13 cellular contexts compared by ENCODE assay signal in the genomic region with DNA sequence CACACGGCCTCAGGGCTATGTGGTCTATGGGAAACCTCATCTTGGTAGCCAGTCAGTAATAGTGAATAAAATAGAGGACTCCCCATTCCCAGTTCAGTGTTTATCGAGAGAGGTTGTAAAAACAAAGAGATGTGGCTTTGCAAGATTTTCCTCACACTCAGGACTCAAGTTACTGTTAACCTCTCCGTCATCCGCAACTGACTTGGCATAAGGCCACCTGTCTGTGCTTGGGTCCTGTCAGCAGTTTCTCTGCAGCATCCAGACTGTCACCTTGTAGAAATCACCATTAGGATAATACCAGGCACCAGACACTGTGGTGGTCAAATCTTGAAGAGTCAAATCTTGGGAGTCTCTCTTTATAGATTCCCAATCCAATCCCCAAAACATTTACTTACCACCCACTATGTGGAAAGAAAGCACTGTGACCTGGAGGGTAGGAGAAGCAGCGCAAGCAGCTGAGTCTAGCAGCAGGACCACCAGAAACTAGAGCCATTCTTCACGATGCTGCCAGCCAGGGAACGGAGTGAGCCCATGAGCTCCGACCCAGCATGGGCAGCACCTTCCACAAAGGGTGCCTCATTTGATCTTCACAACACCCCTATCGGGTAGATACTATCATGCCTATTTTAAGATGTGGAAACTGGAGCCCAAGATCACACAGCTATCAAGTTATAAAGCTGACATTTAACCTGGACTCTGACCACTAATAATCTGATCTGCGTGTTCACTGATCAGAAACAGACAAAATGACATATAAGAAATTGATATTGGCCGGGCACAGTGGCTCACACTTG. TPM values are rescaled to one million over a fixed set of nuclear protein-coding genes. Genes with fewer than 3 reads are reported as not detected.
DNase-seq lines count a peak whose midpoint lies in the region; ATAC-seq and TF ChIP-seq lines count a peak whose summit lies in the region.
"Had no signal": no experiment of that assay in that cellular context is flagged by ENCODE, and none has a peak within 500 bp of the region (broad histone marks: within the 10 kb centered on the region; RNA-seq: fewer than 3 reads in every experiment).

No MANE protein-coding gene starts in this region.

- H3K27me3 ChIP-seq in KMS-11 (ENCODE audit: insufficient read depth, low read depth) (no peaks in the 10 kb centered on the region), stomach (peaks cover 0 to 30% (median 8%) of the 10 kb centered on the region in 3 donors)

- TF ChIP-seq POLR2A in erythroblast (IDR thresholded peaks at IDR 0.05; ENCODE audit: low read length) (no peak), stomach (IDR thresholded peaks at IDR 0.05) (no peak)

- H3K36me3 ChIP-seq in KMS-11 (ENCODE audit: insufficient read depth) (no peaks in the 10 kb centered on the region), stomach (peaks cover 6 to 13% (median 10%) of the 10 kb centered on the region in 4 donors)

- peak overlapping the region; percentile 34 for H3K27ac Mint-ChIP-seq in chondrocyte (ENCODE audit: unreplicated experiment)
- H3K27ac Mint-ChIP-seq: memory B cell had no signal

- no peaks in the 10 kb centered on the region for H3K79me2 ChIP-seq in KMS-11 (ENCODE audit: insufficient read depth, low read depth)

- DNase-seq in EH (ENCODE audit: low read depth) (peak; percentile 35), GM20000 (ENCODE audit: low spot score) (peak; percentile 38), chondrocyte (ENCODE audit: low spot score) (no peak), erythroblast (lab: John Stamatoyannopoulos, UW) (no peak), stomach (no peak), foreskin melanocyte (no peak)

- peaks cover 74% of the 10 kb centered on the region for H3K4me1 ChIP-seq in KMS-11 (ENCODE audit: low read depth, poor library complexity, severe bottlenecking)
- peaks cover 0 to 13% (median 6%) of the 10 kb centered on the region in 4 donors for H3K4me1 ChIP-seq in stomach
- H3K4me1 ChIP-seq: adrenal gland had no signal

- peak overlapping the region; percentile 62 for H3K9ac ChIP-seq in KMS-11

- no peaks in the 10 kb centered on the region for H4K20me1 ChIP-seq in KMS-11 (ENCODE audit: insufficient read depth)

- H3K4me3 ChIP-seq in KMS-11 (IDR thresholded peaks at IDR 0.05; ENCODE audit: insufficient read depth, low read depth, low read length) (peak overlapping the region; percentile 88), stomach (no peak overlapping the region)
- H3K4me3 ChIP-seq: adrenal gland, smooth muscle cell had no signal

- peaks cover 19% of the 10 kb centered on the region for H3K4me1 Mint-ChIP-seq in chondrocyte (ENCODE audit: low read depth)

- H3K27ac ChIP-seq in KMS-11 (peak overlapping the region; percentile 86), stomach (no peak overlapping the region)
- H3K27ac ChIP-seq: adrenal gland had no signal

- no peak overlapping the region for H3K4me3 Mint-ChIP-seq in chondrocyte (ENCODE audit: unreplicated experiment)
- H3K4me3 Mint-ChIP-seq: memory B cell had no signal

- TF ChIP-seq CTCF in GM20000 (IDR thresholded peaks at IDR 0.05; ENCODE audit: extremely low read depth, missing control alignments): no peak
- peak; percentile 41; the same call in 1 of the 2 replicates for TF ChIP-seq CTCF in KMS-11 (conservative IDR thresholded peaks at IDR 0.05; ENCODE audit: low read depth, low read length)
- no peak for TF ChIP-seq CTCF in chondrocyte (IDR thresholded peaks at IDR 0.05)
- no peak for TF ChIP-seq CTCF in stomach (IDR thresholded peaks at IDR 0.05)

- WGBS in stomach, 5 donors: 44 to 55% (median 49%) methylated on average over 11 of the region's 11 CpGs

- no peaks in the 10 kb centered on the region for H3K27me3 Mint-ChIP-seq in chondrocyte (ENCODE audit: low read depth)
- H3K27me3 Mint-ChIP-seq: memory B cell had no signal

- TF ChIP-seq EP300 in stomach (IDR thresholded peaks at IDR 0.05): no peak

- intact Hi-C loops in stomach (cut with DNase I; ENCODE audit: low total_unique reads): no loop called here

- no peak for ATAC-seq in HG03135 (IDR thresholded peaks at IDR 0.05; ENCODE audit: unreplicated experiment)

- H3K36me3 Mint-ChIP-seq in chondrocyte (ENCODE audit: low read depth): peaks cover 10% of the 10 kb centered on the region
- H3K36me3 Mint-ChIP-seq: memory B cell had no signal

- no peaks in the 10 kb centered on the region for H3K9me3 Mint-ChIP-seq in chondrocyte (ENCODE audit: low read depth)
- H3K9me3 Mint-ChIP-seq: memory B cell had no signal

- H2AFZ ChIP-seq in KMS-11 (ENCODE audit: low read depth): peak overlapping the region; percentile 34; the same call in 1 of the 2 replicates

- peak overlapping the region; percentile 97 for H3K4me2 ChIP-seq in KMS-11
- H3K4me2 ChIP-seq: smooth muscle cell had no signal

- H3K9me3 ChIP-seq in stomach: no peaks in the 10 kb centered on the region
- H3K9me3 ChIP-seq: adrenal gland had no signal

RNA-seq across cellular contexts. Expression of a gene that starts 5.6 kb away (rescaled TPM):
- total RNA-seq in chondrocyte (not detected in 3 replicates), stomach (not detected)
- polyA plus RNA-seq in stomach: 1 to 10 TPM in 1 of 3 donors, under 1 TPM in 2; 0.08 to 1.5 (median 0.75) TPM
- total RNA-seq: HT1080, OCI-LY7, smooth muscle cell had no signal
- polyA plus RNA-seq: adrenal gland, smooth muscle cell had no signal

RNA-seq across cellular contexts. Expression of a gene that starts 27.5 kb away (rescaled TPM):
- total RNA-seq in chondrocyte (3.8 to 6.8 TPM (median 5.0 TPM) in 3 replicates), stomach (100 to 1,000 TPM in 3 of 5 donors, 10 to 100 TPM in 2; 38.0 to 184 (median 102) TPM)
- polyA plus RNA-seq in stomach: 10 to 100 TPM; 11.3 to 75.3 (median 28.2) TPM
- total RNA-seq: HT1080, OCI-LY7 had no signal

Comparison
In these comparisons a context has a peak if more than half of its experiments do, and no peak if none do; other contexts are left out.
1. DNase-seq: peak in EH (single experiment) and GM20000 (single experiment); none in chondrocyte (single experiment), erythroblast (0 of 2), stomach (single experiment) and foreskin melanocyte (single experiment).